Comparison of ENCODE assay signal across 28 cellular contexts in genomic region chr4:87333267-87333666, GRCh38. TPM values are rescaled to one million over a fixed set of nuclear protein-coding genes. Genes with fewer than 3 reads are reported as not detected.
"Had no signal": no experiment of that assay in that cellular context is flagged by ENCODE, and none has a peak within 500 bp of the region (broad histone marks: within the 10 kb centered on the region; RNA-seq: fewer than 3 reads in every experiment).

No MANE protein-coding gene starts in this region.

- H3K27me3 Mint-ChIP-seq: naive B cell had no signal

- ATAC-seq: foreskin keratinocyte, gastroesophageal sphincter, heart left ventricle, left lung, left ventricle myocardium superior, lower lobe of right lung, mucosa of descending colon had no signal

- H3K27ac ChIP-seq: coronary artery, dorsolateral prefrontal cortex, esophagus muscularis mucosa, foreskin keratinocyte, gastroesophageal sphincter, heart left ventricle, hepatocyte, left lung, lower lobe of right lung had no signal

- H3K4me1 ChIP-seq: esophagus muscularis mucosa, foreskin keratinocyte, gastroesophageal sphincter, heart left ventricle, left lung, lower lobe of right lung had no signal

- H3K4me2 ChIP-seq: hepatocyte had no signal

- H3K4me3 Mint-ChIP-seq: immature natural killer cell, mesothelial cell of epicardium had no signal

- H2AFZ ChIP-seq: hepatocyte had no signal

- H3K27ac Mint-ChIP-seq: immature natural killer cell, mesothelial cell of epicardium had no signal

- FAIRE-seq: colon, endothelial cell of umbilical vein, frontal cortex, kidney had no signal

- H3K4me1 Mint-ChIP-seq: immature natural killer cell, mesothelial cell of epicardium, naive B cell had no signal

- DNase-seq: dermis blood vessel endothelial cell; dorsolateral prefrontal cortex; effector CD4-positive, alpha-beta T cell; effector memory CD4-positive, alpha-beta T cell; foreskin keratinocyte; heart left ventricle; hypothalamus; immature natural killer cell; islet precursor cell; kidney; kidney glomerular epithelial cell; left lung; left ventricle myocardium superior; lower lobe of right lung; mesenchymal stem cell; mucosa of descending colon; naive B cell had no signal

- H3K4me3 ChIP-seq: coronary artery, dorsolateral prefrontal cortex, esophagus muscularis mucosa, gastroesophageal sphincter, heart left ventricle, hepatocyte, left lung, lower lobe of right lung, mucosa of descending colon had no signal

- H3K79me2 ChIP-seq: hepatocyte had no signal

- H3K27me3 ChIP-seq: dorsolateral prefrontal cortex, esophagus muscularis mucosa, foreskin keratinocyte, gastroesophageal sphincter, heart left ventricle, hepatocyte, left lung had no signal

RNA-seq across cellular contexts. Expression of gene HSD17B13, which starts 10.6 kb away (rescaled TPM):
- total RNA-seq: dermis blood vessel endothelial cell, endothelial cell of umbilical vein, epithelial cell of proximal tubule, fibroblast of villous mesenchyme, kidney, myocyte had no signal
- polyA plus RNA-seq: foreskin keratinocyte had no signal
